ENCODE assay signal across 8 cellular contexts in the genomic region with DNA sequence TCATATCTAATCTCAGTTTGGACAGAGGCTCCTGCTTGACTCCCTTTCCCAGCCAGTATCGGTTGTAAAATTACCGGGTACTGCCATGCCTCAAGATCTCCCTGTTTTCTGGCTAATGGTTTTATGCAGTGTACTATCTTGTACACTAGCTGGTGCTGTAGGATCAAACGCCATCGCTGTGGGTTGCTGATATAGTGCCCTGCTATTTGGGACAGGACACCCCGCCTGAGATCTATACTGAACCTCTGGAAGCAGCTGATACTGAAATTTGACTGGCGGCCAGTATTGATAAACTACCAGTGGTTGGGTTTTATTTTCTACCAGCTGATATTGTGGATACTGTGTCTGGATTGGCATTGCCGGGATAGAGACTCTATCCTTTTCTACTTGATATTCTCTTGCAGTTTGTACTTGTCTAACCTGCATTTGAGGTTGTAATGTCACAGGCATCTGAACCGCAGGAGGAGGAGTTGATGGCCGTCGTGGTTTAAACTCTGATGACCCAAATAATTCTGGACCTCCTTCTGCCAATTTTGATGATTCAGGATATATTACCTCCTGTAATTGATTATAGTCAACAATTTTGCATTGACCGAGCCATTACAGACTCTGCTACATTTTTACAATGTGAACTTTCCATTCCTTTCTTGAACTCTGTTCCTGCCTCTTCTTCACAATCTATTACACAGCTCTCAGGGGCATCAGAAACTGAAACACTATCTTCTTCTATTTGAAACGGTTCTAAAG.
DNase-seq lines count a peak whose midpoint lies in the region; ATAC-seq and TF ChIP-seq lines count a peak whose summit lies in the region.

No MANE protein-coding gene starts in this region.

- H3K4me3 ChIP-seq in WI38 (ENCODE audit: low read depth, low read length), result no peak overlapping the region
- no peak overlapping the region for H3K4me3 ChIP-seq in MG63

- DNase-seq in CD1c-positive myeloid dendritic cell (ENCODE audit: extremely low spot score) (peak; percentile 12), HT-29 (ENCODE audit: low spot score) (peak; percentile 50), kidney tubule cell (ENCODE audit: low spot score) (peak; percentile 45), MG63 (no peak), activated gamma-delta T cell (lab: John Stamatoyannopoulos, UW) (no peak)
- DNase-seq in activated CD4-positive, alpha-beta T cell treated with anti-CD3 and anti-CD28 coated beads for 1 hour, result no peak

- ATAC-seq in HG03469 (IDR thresholded peaks at IDR 0.05; ENCODE audit: unreplicated experiment), result no peak

- H3K9me3 ChIP-seq in MG63, result peaks cover 7% of the 10 kb centered on the region

- TF ChIP-seq CTCF in WI38 (IDR thresholded peaks at IDR 0.05; ENCODE audit: low read depth, low read length), result peak; percentile 84

- H3K36me3 ChIP-seq in MG63, result no peaks in the 10 kb centered on the region

- H3K27me3 ChIP-seq in MG63, result no peaks in the 10 kb centered on the region

Comparison
In these comparisons a context has a peak if more than half of its experiments do, and no peak if none do; other contexts are left out.
1. DNase-seq: peak in CD1c-positive myeloid dendritic cell (single experiment), HT-29 (single experiment) and kidney tubule cell (single experiment); none in MG63 (single experiment), activated CD4-positive, alpha-beta T cell treated with anti-CD3 and anti-CD28 coated beads for 1 hour (single experiment) and activated gamma-delta T cell (single experiment).